In genomic region chr4:1579834-1580686, GRCh38 we compare ENCODE assay signal across 8 cellular contexts.
DNase-seq lines count a peak whose midpoint lies in the region; ATAC-seq and TF ChIP-seq lines count a peak whose summit lies in the region.

No MANE protein-coding gene starts in this region.

- TF ChIP-seq CTCF in NB4 (IDR thresholded peaks at IDR 0.05; ENCODE audit: low read depth, low read length) (no peak), lower leg skin (IDR thresholded peaks at IDR 0.05) (no peak)

- ATAC-seq in GM21528 (IDR thresholded peaks at IDR 0.05; ENCODE audit: low FRiP score, unreplicated experiment), result peak; percentile 53

- H3K27ac Mint-ChIP-seq in dendritic cell treated with granulocyte-macrophage colony-stimulating factor and Interleukin-4, amounts not matched to agents 40 ng/mL and 50 ng/mL, for 4 days, result peak overlapping the region; percentile 91

- H3K27me3 Mint-ChIP-seq in dendritic cell treated with granulocyte-macrophage colony-stimulating factor and Interleukin-4, amounts not matched to agents 40 ng/mL and 50 ng/mL, for 4 days, result peaks cover 2% of the 10 kb centered on the region

- 1% methylated on average over 33 to 44 of the region's 52 CpGs for WGBS in lower leg skin, 2 donors

- peak overlapping the region; percentile 53 for H3K4me3 ChIP-seq in NB4 (ENCODE audit: low read depth, low read length)
- peak overlapping the region; percentile 46 for H3K4me3 ChIP-seq in lower leg skin (ENCODE audit: low read depth, poor library complexity, severe bottlenecking)

- no peaks in the 10 kb centered on the region for H3K4me1 Mint-ChIP-seq in dendritic cell treated with granulocyte-macrophage colony-stimulating factor and Interleukin-4, amounts not matched to agents 40 ng/mL and 50 ng/mL, for 4 days (ENCODE audit: low read depth)

- TF ChIP-seq POLR2A in NB4 (IDR thresholded peaks at IDR 0.05; ENCODE audit: extremely low read depth, insufficient read length) (peak; percentile 76), lower leg skin (IDR thresholded peaks at IDR 0.05) (peak in 1 of 2 donors; percentile 21)

- peak in 10 of 14 donors; percentile 18 to 62 (median 46) for DNase-seq in C1 segment of cervical spinal cord (lab: John Stamatoyannopoulos, UW)
- peak; percentile 96 for DNase-seq in NB4 (ENCODE audit: low read depth)
- peak; percentile 95 for DNase-seq in activated CD4-positive, alpha-beta T cell treated with anti-CD3 and anti-CD28 coated beads for 48 hours
- DNase-seq in lower leg skin (ENCODE audit: low spot score in 2 of 2), result peak; percentile 90 to 99
- DNase-seq in stimulated activated CD4-positive, alpha-beta T cell treated with anti-CD3 and anti-CD28 coated beads, TNF-alpha, amount 100 ng/mL, for 4 hours (ENCODE audit: low read depth in 3 of 3), result peak; percentile 83 to 91 (median 88)
- no peak for DNase-seq in NCI-H1694 treated with DMSO at 0.1 percent for 48 hours (lab: John Stamatoyannopoulos, UW)

- intact Hi-C loops in dendritic cell treated with granulocyte-macrophage colony-stimulating factor and Interleukin-4, amounts not matched to agents 40 ng/mL and 50 ng/mL, for 4 days (cut with micrococcal nuclease), result loop anchor here (2.0 to 10.0 kb wide), 2 partner anchors 105 to 135 kb away; partner anchors contain the start of genes FAM53A and SLBP
- intact Hi-C loops in lower leg skin (cut with DNase I; ENCODE audit: low total_unique reads), result no loop called here

- H3K36me3 Mint-ChIP-seq in dendritic cell treated with granulocyte-macrophage colony-stimulating factor and Interleukin-4, amounts not matched to agents 40 ng/mL and 50 ng/mL, for 4 days (ENCODE audit: low read depth), result no peaks in the 10 kb centered on the region

- H3K4me3 Mint-ChIP-seq in dendritic cell treated with granulocyte-macrophage colony-stimulating factor and Interleukin-4, amounts not matched to agents 40 ng/mL and 50 ng/mL, for 4 days, result peak overlapping the region; percentile 82

- H3K9me3 Mint-ChIP-seq in dendritic cell treated with granulocyte-macrophage colony-stimulating factor and Interleukin-4, amounts not matched to agents 40 ng/mL and 50 ng/mL, for 4 days, result no peaks in the 10 kb centered on the region
